ENCODE assay signal across 21 cellular contexts in genomic region chr2:17035010-17035409, GRCh38.
A peak's percentile ranks its signal among the peaks of the same experiment; 100 is the strongest.
DNase-seq lines count a peak whose midpoint lies in the region; ATAC-seq, FAIRE-seq and TF ChIP-seq lines count a peak whose summit lies in the region.
"Had no signal": no experiment of that assay in that cellular context is flagged by ENCODE, and none has a peak within 500 bp of the region (broad histone marks: within the 10 kb centered on the region; RNA-seq: fewer than 3 reads in every experiment).

No MANE protein-coding gene starts in this region.

- peak; percentile 25 for DNase-seq in AG10803 (ENCODE audit: low read depth)
- peak; percentile 17 for DNase-seq in M059J (ENCODE audit: low read depth)
- DNase-seq in dedifferentiated amniotic fluid mesenchymal stem cell (ENCODE audit: extremely low spot score) = peak; percentile 27
- peak; percentile 6 for DNase-seq in kidney glomerular epithelial cell (lab: John Stamatoyannopoulos, UW)
- no peak for DNase-seq in NCI-H146 treated with DMSO at 0.1 percent for 48 hours (lab: John Stamatoyannopoulos, UW; ENCODE audit: unreplicated experiment)
- no peak for DNase-seq in OCI-M2 (lab: John Stamatoyannopoulos, UW; ENCODE audit: unreplicated experiment)
- DNase-seq in GM12892 (ENCODE audit: insufficient read length) = no peak
- DNase-seq: ACHN; Calu3; CD4-positive, alpha-beta memory T cell; DMS79; MM.1S; NCI-H1092 treated with DMSO at 0.1 percent for 48 hours; NCI-H1694; NCI-H226; NCI-H526 treated with DMSO at 0.1 percent for 48 hours; SHP77 treated with DMSO at 0.1 percent for 48 hours had no signal

- no peak for TF ChIP-seq CTCF in AG10803 (conservative IDR thresholded peaks at IDR 0.05; ENCODE audit: low read length)

- no peak overlapping the region for H3K4me3 ChIP-seq in AG10803 (ENCODE audit: low read length)
- H3K4me3 ChIP-seq: GM12878 had no signal

- ATAC-seq in GM18502 (IDR thresholded peaks at IDR 0.05; ENCODE audit: poor library complexity, unreplicated experiment) = no peak
- ATAC-seq: GM12878, SK-N-SH treated with all-trans-retinoic acid at 6 μM for 48 hours had no signal

- no peak for FAIRE-seq in GM12892 (lab: Jason Lieb, UNC)
- FAIRE-seq: G401.6, GM12878 had no signal

- no peak for TF ChIP-seq POLR2A in GM12892 (IDR thresholded peaks at IDR 0.05; ENCODE audit: low read depth, low read length)

Comparison
In these comparisons a context has a peak if more than half of its experiments do, and no peak if none do; other contexts are left out.
1. DNase-seq: peak in AG10803 (single experiment), M059J (single experiment), dedifferentiated amniotic fluid mesenchymal stem cell (single experiment) and kidney glomerular epithelial cell (single experiment); none in NCI-H146 treated with DMSO at 0.1 percent for 48 hours (single experiment), OCI-M2 (single experiment) and GM12892 (single experiment).